Comparison of ENCODE assay signal across 17 cellular contexts in genomic region chr11:19337779-19338178, GRCh38.
DNase-seq lines count a peak whose midpoint lies in the region; ATAC-seq and TF ChIP-seq lines count a peak whose summit lies in the region.
"Had no signal": no experiment of that assay in that cellular context is flagged by ENCODE, and none has a peak within 500 bp of the region (broad histone marks: within the 10 kb centered on the region; RNA-seq: fewer than 3 reads in every experiment).

No MANE protein-coding gene starts in this region.

- H3K4me3 ChIP-seq in GM12865 (ENCODE audit: low read depth, low read length) = no peak overlapping the region
- H3K4me3 ChIP-seq in mesenchymal stem cell (ENCODE audit: insufficient read depth in 1 of 2, low read depth in 1 of 2, low read length in 2 of 2) = no peak overlapping the region
- no peak overlapping the region for H3K4me3 ChIP-seq in effector memory CD4-positive, alpha-beta T cell (ENCODE audit: insufficient read depth, low read depth, low read length, poor library complexity, severe bottlenecking)
- H3K4me3 ChIP-seq: GM23338 had no signal

- H3K9me3 ChIP-seq in mesenchymal stem cell (ENCODE audit: control insufficient read depth, low read length) = no peaks in the 10 kb centered on the region
- H3K9me3 ChIP-seq in effector memory CD4-positive, alpha-beta T cell (ENCODE audit: control insufficient read depth, low read length) = no peaks in the 10 kb centered on the region

- peaks cover 4% of the 10 kb centered on the region for H3K4me1 Mint-ChIP-seq in activated CD4-positive, alpha-beta T cell treated with anti-CD3 and anti-CD28 coated beads, Interleukin-2, amount 10 ng/mL, durations not matched to agents 24 days and 14 days
- H3K4me1 Mint-ChIP-seq: B cell, GM23338 had no signal

- WGBS in mesenchymal stem cell = 87% methylated on average over 3 of the region's 3 CpGs

- no peaks in the 10 kb centered on the region for H3K36me3 Mint-ChIP-seq in activated CD4-positive, alpha-beta T cell treated with anti-CD3 and anti-CD28 coated beads, Interleukin-2, amount 10 ng/mL, durations not matched to agents 24 days and 14 days (ENCODE audit: low read depth)
- H3K36me3 Mint-ChIP-seq: CD4-positive, alpha-beta memory T cell had no signal

- H2AFZ ChIP-seq in mesenchymal stem cell (ENCODE audit: low read depth, low read length) = no peak overlapping the region
- H2AFZ ChIP-seq: GM23338 had no signal

- H3K27ac ChIP-seq in mesenchymal stem cell (ENCODE audit: low read length, poor library complexity, severe bottlenecking) = no peak overlapping the region
- no peak overlapping the region for H3K27ac ChIP-seq in effector memory CD4-positive, alpha-beta T cell (ENCODE audit: insufficient read depth, low read length, poor library complexity, severe bottlenecking)

- peak; percentile 51 for ATAC-seq in HG02870 (IDR thresholded peaks at IDR 0.05; ENCODE audit: unreplicated experiment)
- ATAC-seq: GM23338, HCT116 had no signal

- H3K23ac ChIP-seq in mesenchymal stem cell (ENCODE audit: low read length in 2 of 2) = no peak overlapping the region

- H4K91ac ChIP-seq in mesenchymal stem cell (ENCODE audit: low read length) = no peak overlapping the region

- H3K9me3 Mint-ChIP-seq in activated CD4-positive, alpha-beta T cell treated with anti-CD3 and anti-CD28 coated beads, Interleukin-2, amount 10 ng/mL, durations not matched to agents 24 days and 14 days = no peaks in the 10 kb centered on the region
- H3K9me3 Mint-ChIP-seq: GM23338, H9 had no signal

- intact Hi-C loops in activated CD4-positive, alpha-beta T cell treated with anti-CD3 and anti-CD28 coated beads, Interleukin-2, amount 10 ng/mL, durations not matched to agents 24 days and 14 days (cut with micrococcal nuclease) = no loop called here

- no peak overlapping the region for H2BK12ac ChIP-seq in mesenchymal stem cell (ENCODE audit: low read length in 2 of 2)

- no peak overlapping the region for H2BK15ac ChIP-seq in mesenchymal stem cell (ENCODE audit: low read depth, poor library complexity, severe bottlenecking)

- H4K8ac ChIP-seq in mesenchymal stem cell (ENCODE audit: low read length) = peak overlapping the region; percentile 0

- no peaks in the 10 kb centered on the region for H3K4me1 ChIP-seq in mesenchymal stem cell (ENCODE audit: control insufficient read depth, insufficient read depth, low read depth, low read length)
- no peaks in the 10 kb centered on the region for H3K4me1 ChIP-seq in effector memory CD4-positive, alpha-beta T cell (ENCODE audit: control insufficient read depth, insufficient read depth, low read length, poor library complexity, severe bottlenecking)

- no peak overlapping the region for H3K18ac ChIP-seq in mesenchymal stem cell (ENCODE audit: low read depth in 1 of 2, low read length in 2 of 2)

- H3K14ac ChIP-seq in mesenchymal stem cell (ENCODE audit: low read length in 2 of 2) = no peak overlapping the region

- no peak for TF ChIP-seq CTCF in GM12865 (IDR thresholded peaks at IDR 0.05; ENCODE audit: insufficient read depth, low read depth, low read length, missing control alignments)

- H3K4me3 Mint-ChIP-seq in activated CD4-positive, alpha-beta T cell treated with anti-CD3 and anti-CD28 coated beads, Interleukin-2, amount 10 ng/mL, durations not matched to agents 24 days and 14 days = no peak overlapping the region
- H3K4me3 Mint-ChIP-seq: B cell; CD4-positive, alpha-beta memory T cell; GM23338; H9 had no signal

- H3K9ac ChIP-seq in mesenchymal stem cell (ENCODE audit: low read length) = no peak overlapping the region

- H3K27me3 ChIP-seq in mesenchymal stem cell (ENCODE audit: control insufficient read depth in 1 of 2, insufficient read depth in 1 of 2, low read length in 2 of 2) = peaks cover 54% of the 10 kb centered on the region in 2 experiments
- H3K27me3 ChIP-seq in effector memory CD4-positive, alpha-beta T cell (replicated peaks; ENCODE audit: control insufficient read depth, insufficient read depth, low read length, poor library complexity, severe bottlenecking) = peaks cover 4% of the 10 kb centered on the region

- H3K27me3 Mint-ChIP-seq in activated CD4-positive, alpha-beta T cell treated with anti-CD3 and anti-CD28 coated beads, Interleukin-2, amount 10 ng/mL, durations not matched to agents 24 days and 14 days = peaks cover 26% of the 10 kb centered on the region

- no peak overlapping the region for H3K4ac ChIP-seq in mesenchymal stem cell (ENCODE audit: low read depth in 1 of 2, low read length in 2 of 2)

- no peak overlapping the region for H2BK5ac ChIP-seq in mesenchymal stem cell (ENCODE audit: low read depth, low read length, poor library complexity, severe bottlenecking)

- no peak overlapping the region for H3K27ac Mint-ChIP-seq in activated CD4-positive, alpha-beta T cell treated with anti-CD3 and anti-CD28 coated beads, Interleukin-2, amount 10 ng/mL, durations not matched to agents 24 days and 14 days
- H3K27ac Mint-ChIP-seq: B cell; CD4-positive, alpha-beta memory T cell; GM23338; H9 had no signal

- no peak overlapping the region for H2BK120ac ChIP-seq in mesenchymal stem cell (ENCODE audit: low read depth, low read length)

- no peak overlapping the region for H2AK5ac ChIP-seq in mesenchymal stem cell (ENCODE audit: low read length, severe bottlenecking)

- no peak overlapping the region for H3K4me2 ChIP-seq in mesenchymal stem cell (ENCODE audit: low read length, poor library complexity, severe bottlenecking)
- H3K4me2 ChIP-seq: GM23338 had no signal

- H3K36me3 ChIP-seq in mesenchymal stem cell (ENCODE audit: control insufficient read depth in 1 of 2, insufficient read depth in 2 of 2, low read depth in 1 of 2, low read length in 2 of 2) = no peaks in the 10 kb centered on the region
- no peaks in the 10 kb centered on the region for H3K36me3 ChIP-seq in effector memory CD4-positive, alpha-beta T cell (ENCODE audit: control insufficient read depth, insufficient read depth, low read length)

- peak; percentile 46 for DNase-seq in GM12865 (ENCODE audit: low read depth)
- DNase-seq in mesenchymal stem cell = no peak
- no peak for DNase-seq in activated CD4-positive, alpha-beta T cell treated with anti-CD3 and anti-CD28 coated beads, Interleukin-2, amount 10 ng/mL, durations not matched to agents 24 days and 14 days
- DNase-seq in middle frontal gyrus (ENCODE audit: extremely low spot score, low spot score) = no peak
- no peak for DNase-seq in effector memory CD4-positive, alpha-beta T cell
- DNase-seq: C1 segment of cervical spinal cord; Calu3; CD4-positive, alpha-beta memory T cell; COR-L47; DMS53; DMS79 treated with DMSO at 0.1 percent for 48 hours; GF-D8; H9 had no signal

- no peaks in the 10 kb centered on the region for H3K79me1 ChIP-seq in mesenchymal stem cell (replicated peaks; ENCODE audit: low read length, poor library complexity, severe bottlenecking)
